ENCODE assay signal across 17 cellular contexts in genomic region chr3:196117809-196118208, GRCh38. TPM values are rescaled to one million over a fixed set of nuclear protein-coding genes. Genes with fewer than 3 reads are reported as not detected.
DNase-seq lines count a peak whose midpoint lies in the region; ATAC-seq lines count a peak whose summit lies in the region.
"Had no signal": no experiment of that assay in that cellular context is flagged by ENCODE, and none has a peak within 500 bp of the region (broad histone marks: within the 10 kb centered on the region; RNA-seq: fewer than 3 reads in every experiment).

No MANE protein-coding gene starts in this region.

- no peaks in the 10 kb centered on the region for H3K27me3 Mint-ChIP-seq in central memory CD8-positive, alpha-beta T cell
- no peaks in the 10 kb centered on the region for H3K27me3 Mint-ChIP-seq in stimulated activated naive B cell treated with anti-CD40 and anti-IgM and Interleukin-4, amounts not matched to agents 10 μg/mL and 1 μg/mL and 100 μg/mL, for 72 hours
- H3K27me3 Mint-ChIP-seq: T-cell had no signal

- no peaks in the 10 kb centered on the region for H3K9me3 ChIP-seq in MG63
- H3K9me3 ChIP-seq: neutrophil had no signal

- H3K4me3 ChIP-seq in MG63, result no peak overlapping the region

- DNase-seq in Right ventricle myocardium superior (no peak), cardiac septum (ENCODE audit: low spot score) (no peak), NOMO-1 treated with DMSO at 0.1 percent for 48 hours (lab: John Stamatoyannopoulos, UW; ENCODE audit: unreplicated experiment) (peak; percentile 95), MG63 (no peak)
- no peak for DNase-seq in central memory CD8-positive, alpha-beta T cell (ENCODE audit: low spot score in 2 of 2)
- DNase-seq in stimulated activated naive B cell treated with anti-CD40 and anti-IgM and Interleukin-4, amounts not matched to agents 10 μg/mL and 1 μg/mL and 100 μg/mL, for 72 hours, result no peak
- no peak for DNase-seq in activated effector memory CD4-positive, alpha-beta T cell treated with Interleukin-2 at 50 U/mL for 16 hours
- DNase-seq: amniotic stem cell; DMS53; effector memory CD4-positive, alpha-beta T cell; islet precursor cell; NCI-H1092; NCI-H69; T-cell had no signal

- no peak overlapping the region for H3K4me3 Mint-ChIP-seq in central memory CD8-positive, alpha-beta T cell
- no peak overlapping the region for H3K4me3 Mint-ChIP-seq in stimulated activated naive B cell treated with anti-CD40 and anti-IgM and Interleukin-4, amounts not matched to agents 10 μg/mL and 1 μg/mL and 100 μg/mL, for 72 hours
- H3K4me3 Mint-ChIP-seq: T-cell had no signal

- peaks cover 15% of the 10 kb centered on the region for H3K4me1 Mint-ChIP-seq in central memory CD8-positive, alpha-beta T cell
- H3K4me1 Mint-ChIP-seq in stimulated activated naive B cell treated with anti-CD40 and anti-IgM and Interleukin-4, amounts not matched to agents 10 μg/mL and 1 μg/mL and 100 μg/mL, for 72 hours, result peaks cover 29 to 32% of the 10 kb centered on the region in 2 donors

- peak overlapping the region; percentile 59 for H3K27ac Mint-ChIP-seq in central memory CD8-positive, alpha-beta T cell (ENCODE audit: low read depth)
- H3K27ac Mint-ChIP-seq in stimulated activated naive B cell treated with anti-CD40 and anti-IgM and Interleukin-4, amounts not matched to agents 10 μg/mL and 1 μg/mL and 100 μg/mL, for 72 hours, result peak overlapping the region; percentile 56
- H3K27ac Mint-ChIP-seq: activated T-helper 2 cell treated with anti-CD3 and anti-CD28 coated beads, Interferon-gamma antibody, Interleukin-2, Interleukin-4, amounts not matched to agents 10 μg/mL and 5 μg/mL and 100 μg/mL, durations not matched to agents 14 hours and 24 hours and 36 hours had no signal

- H3K36me3 ChIP-seq in MG63, result no peaks in the 10 kb centered on the region
- H3K36me3 ChIP-seq: neutrophil had no signal

- intact Hi-C loops in Right ventricle myocardium superior (cut with DNase I) (no loop called here), cardiac septum (cut with DNase I) (no loop called here)

- peak; percentile 56 for ATAC-seq in Right ventricle myocardium superior (ENCODE audit: poor library complexity)
- no peak for ATAC-seq in central memory CD8-positive, alpha-beta T cell (replicated peaks; ENCODE audit: extremely low read depth, poor library complexity, severe bottlenecking)
- peak; percentile 80 to 83 for ATAC-seq in stimulated activated naive B cell treated with anti-CD40 and anti-IgM and Interleukin-4, amounts not matched to agents 10 μg/mL and 1 μg/mL and 100 μg/mL, for 72 hours (replicated peaks)
- ATAC-seq in GM21576 (IDR thresholded peaks at IDR 0.05; ENCODE audit: unreplicated experiment), result no peak
- ATAC-seq: T-cell had no signal

- H3K36me3 Mint-ChIP-seq in central memory CD8-positive, alpha-beta T cell (ENCODE audit: insufficient read depth), result peaks cover 2% of the 10 kb centered on the region
- no peaks in the 10 kb centered on the region for H3K36me3 Mint-ChIP-seq in stimulated activated naive B cell treated with anti-CD40 and anti-IgM and Interleukin-4, amounts not matched to agents 10 μg/mL and 1 μg/mL and 100 μg/mL, for 72 hours
- H3K36me3 Mint-ChIP-seq: T-cell had no signal

- H3K9me3 Mint-ChIP-seq in central memory CD8-positive, alpha-beta T cell, result no peaks in the 10 kb centered on the region
- no peaks in the 10 kb centered on the region for H3K9me3 Mint-ChIP-seq in stimulated activated naive B cell treated with anti-CD40 and anti-IgM and Interleukin-4, amounts not matched to agents 10 μg/mL and 1 μg/mL and 100 μg/mL, for 72 hours
- H3K9me3 Mint-ChIP-seq: activated T-helper 2 cell treated with anti-CD3 and anti-CD28 coated beads, Interferon-gamma antibody, Interleukin-2, Interleukin-4, amounts not matched to agents 10 μg/mL and 5 μg/mL and 100 μg/mL, durations not matched to agents 14 hours and 24 hours and 36 hours; T-cell had no signal

- H3K27me3 ChIP-seq in MG63, result no peaks in the 10 kb centered on the region
- H3K27me3 ChIP-seq: neutrophil had no signal

RNA-seq across cellular contexts. Expression of gene TFRC, which starts 35.9 kb away (rescaled TPM):
- total RNA-seq in Right ventricle myocardium superior (56.4 TPM), cardiac septum (131 TPM)
- 49.9 and 59.5 TPM in 2 replicates for total RNA-seq in MG63 (2014; rRNA removed; shearing (Covaris generic); ENCODE audit: low replicate concordance)

Comparison
In these comparisons a context has a peak if more than half of its experiments do, and no peak if none do; other contexts are left out.
1. ATAC-seq: peak in Right ventricle myocardium superior (single experiment) and stimulated activated naive B cell treated with anti-CD40 and anti-IgM and Interleukin-4, amounts not matched to agents 10 μg/mL and 1 μg/mL and 100 μg/mL, for 72 hours (2 of 2); none in central memory CD8-positive, alpha-beta T cell (single experiment) and GM21576 (single experiment).